8 cellular contexts compared by ENCODE assay signal in the genomic region with DNA sequence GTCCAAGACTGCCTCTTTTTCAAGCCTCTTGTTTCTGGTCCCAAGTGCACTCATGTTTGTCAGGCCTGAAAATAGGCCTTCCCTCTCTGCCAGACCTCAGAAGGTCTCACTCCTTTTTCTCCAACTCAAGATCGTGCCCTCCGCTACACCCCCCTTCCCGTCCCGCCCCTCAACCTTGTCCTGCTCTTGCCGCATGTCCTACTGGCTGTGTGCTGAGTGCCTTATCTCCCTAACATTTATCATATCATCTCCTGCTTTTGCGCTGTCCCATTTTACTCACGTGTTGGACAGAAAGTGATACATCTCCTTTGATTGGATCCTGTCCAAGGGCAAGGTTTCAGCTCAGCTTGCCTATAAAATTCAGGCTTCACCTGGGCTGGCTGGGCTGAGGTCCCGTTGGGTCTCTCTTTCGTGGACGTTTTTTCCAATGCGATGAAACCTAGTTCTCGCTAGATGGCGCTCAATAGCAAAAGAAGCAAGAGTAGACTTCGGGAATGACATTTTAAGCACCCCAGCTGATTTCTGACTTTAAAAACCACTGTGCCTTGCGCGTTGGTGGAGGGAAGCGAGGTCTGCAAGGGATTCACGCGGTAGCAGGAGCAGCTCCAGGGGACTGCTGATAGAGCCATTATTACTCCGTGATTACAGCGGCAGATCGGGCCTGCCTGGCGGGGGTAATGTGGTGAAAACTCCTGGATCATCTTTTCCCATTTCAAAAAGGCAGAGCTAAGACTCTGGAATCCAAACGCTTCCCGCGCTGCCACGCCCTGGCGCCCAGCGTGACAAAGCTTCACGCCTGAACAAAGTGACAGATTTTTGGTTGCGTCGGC.
DNase-seq lines count a peak whose midpoint lies in the region; ATAC-seq, FAIRE-seq and TF ChIP-seq lines count a peak whose summit lies in the region.

No MANE protein-coding gene starts in this region.

- no peaks in the 10 kb centered on the region for H3K27me3 ChIP-seq in MM.1S (replicated peaks; ENCODE audit: insufficient read depth, low read length)
- H3K27me3 ChIP-seq in SJSA1 (replicated peaks) = 0 out of 2 replicates have a peak, but pooled peaks cover 3% of the 10 kb centered on the region
- H3K27me3 ChIP-seq in keratinocyte (ENCODE audit: control insufficient read depth, extremely low read depth, insufficient read depth, low read length) = no peaks in the 10 kb centered on the region

- H3K36me3 ChIP-seq in MM.1S (replicated peaks; ENCODE audit: insufficient read depth, low read length) (no peaks in the 10 kb centered on the region), SJSA1 (no peaks in the 10 kb centered on the region), keratinocyte (ENCODE audit: control insufficient read depth in 2 of 2, extremely low read depth in 1 of 2, insufficient read depth in 2 of 2, low read length in 2 of 2) (no peaks in the 10 kb centered on the region)

- peak overlapping the region; percentile 6; the same call in 1 of the 2 replicates for H3K9ac ChIP-seq in MM.1S (ENCODE audit: low read length)
- no peak overlapping the region for H3K9ac ChIP-seq in keratinocyte (ENCODE audit: control insufficient read depth, extremely low read depth, insufficient read depth, low read length)

- no peaks in the 10 kb centered on the region for H3K9me3 Mint-ChIP-seq in HFFc6
- H3K9me3 Mint-ChIP-seq in central memory CD8-positive, alpha-beta T cell = no peaks in the 10 kb centered on the region

- dilution Hi-C loops in keratinocyte (cut with MboI; ENCODE audit: extremely low pct_ligation_motif_present, low sequenced_read_pairs) = no loop called here

- POLR2A ChIA-PET in GM10248 (lab: Yijun Ruan, JAX) = no interaction called here

- H4K20me1 ChIP-seq in MM.1S (ENCODE audit: insufficient read depth, low read length) = no peaks in the 10 kb centered on the region
- H4K20me1 ChIP-seq in keratinocyte (ENCODE audit: control insufficient read depth, extremely low read depth, insufficient read depth, low read length) = no peaks in the 10 kb centered on the region

- TF ChIP-seq CTCF in GM10248 (IDR thresholded peaks at IDR 0.05; ENCODE audit: control extremely low read depth, extremely low read depth, low read depth, missing control alignments) (peak; percentile 74), HFFc6 (IDR thresholded peaks at IDR 0.05) (peak; percentile 86), MM.1S (IDR thresholded peaks at IDR 0.05; ENCODE audit: low read length) (peak; percentile 81), keratinocyte (optimal IDR thresholded peaks at IDR 0.05 in 1 of 3, IDR thresholded peaks at IDR 0.05 in 1 of 3, conservative IDR thresholded peaks at IDR 0.05 in 1 of 3; ENCODE audit: extremely low read depth in 1 of 3, insufficient read depth in 2 of 3, low read length in 3 of 3) (peak; percentile 67 to 81 (median 68))

- CTCF ChIA-PET in GM10248 (lab: Yijun Ruan, JAX) = interaction anchor here (0.6 to 6.8 kb wide), 22 partner anchors 8 to 1532 kb away, joined by 3 to 36 read pairs (median 4); no protein-coding TSS in a partner anchor

- H3K4me1 ChIP-seq in MM.1S (ENCODE audit: low read length) (peaks cover 5% of the 10 kb centered on the region; the same call in 1 of the 2 replicates), SJSA1 (replicated peaks) (peaks cover 5% of the 10 kb centered on the region; the same call in 1 of the 2 replicates), keratinocyte (ENCODE audit: control insufficient read depth, extremely low read depth, insufficient read depth, low read length) (no peaks in the 10 kb centered on the region)

- no peaks in the 10 kb centered on the region for H3K9me1 ChIP-seq in keratinocyte (ENCODE audit: control insufficient read depth, extremely low read depth, insufficient read depth, low read length)

- peaks cover 19% of the 10 kb centered on the region for H3K4me1 Mint-ChIP-seq in HFFc6 (ENCODE audit: low read depth)
- peaks cover 7% of the 10 kb centered on the region for H3K4me1 Mint-ChIP-seq in central memory CD8-positive, alpha-beta T cell

- FAIRE-seq in keratinocyte (lab: Jason Lieb, UNC) = peak; percentile 83

- H2AFZ ChIP-seq in MM.1S (ENCODE audit: low read length) = peak overlapping the region; percentile 54
- peak overlapping the region; percentile 42 for H2AFZ ChIP-seq in keratinocyte (ENCODE audit: control insufficient read depth, low read length)

- ATAC-seq in central memory CD8-positive, alpha-beta T cell (replicated peaks; ENCODE audit: extremely low read depth, poor library complexity, severe bottlenecking) = peak; percentile 19

- no peaks in the 10 kb centered on the region for H3K36me3 Mint-ChIP-seq in HFFc6 (ENCODE audit: low read depth)
- H3K36me3 Mint-ChIP-seq in central memory CD8-positive, alpha-beta T cell (ENCODE audit: insufficient read depth) = peaks cover 4% of the 10 kb centered on the region

- H3K9me3 ChIP-seq in MM.1S (replicated peaks; ENCODE audit: insufficient read depth, low read length) (no peaks in the 10 kb centered on the region), SJSA1 (replicated peaks) (no peaks in the 10 kb centered on the region; the same call in 1 of the 2 replicates), keratinocyte (ENCODE audit: control insufficient read depth, low read depth, low read length) (no peaks in the 10 kb centered on the region)

- H3K79me2 ChIP-seq in MM.1S (ENCODE audit: low read length) (no peaks in the 10 kb centered on the region), keratinocyte (ENCODE audit: control insufficient read depth, insufficient read depth, low read length) (no peaks in the 10 kb centered on the region)

- H3K9me2 ChIP-seq in MM.1S (replicated peaks; ENCODE audit: insufficient read depth, low read length) = no peaks in the 10 kb centered on the region

- H3K4me3 Mint-ChIP-seq in HFFc6 = peak overlapping the region; percentile 82
- H3K4me3 Mint-ChIP-seq in central memory CD8-positive, alpha-beta T cell = peak overlapping the region; percentile 59

- H3K27me3 Mint-ChIP-seq in HFFc6 (ENCODE audit: insufficient read depth) = peaks cover 4% of the 10 kb centered on the region
- H3K27me3 Mint-ChIP-seq in central memory CD8-positive, alpha-beta T cell = peaks cover 22% of the 10 kb centered on the region

- H3K27ac ChIP-seq in MM.1S (ENCODE audit: low read length) = no peak overlapping the region
- no peak overlapping the region for H3K27ac ChIP-seq in SJSA1
- H3K27ac ChIP-seq in keratinocyte (ENCODE audit: control insufficient read depth, insufficient read depth, low read length) = no peak overlapping the region

- H3K4me2 ChIP-seq in MM.1S (ENCODE audit: low read depth, low read length) (peak overlapping the region; percentile 81), keratinocyte (ENCODE audit: control insufficient read depth, extremely low read depth, insufficient read depth, low read depth, low read length) (peak overlapping the region; percentile 76)

- DNase-seq in A172 (ENCODE audit: low spot score) (peak; percentile 62), GM10248 (ENCODE audit: extremely low spot score) (peak; percentile 77), HFFc6 (peak; percentile 75), MM.1S (peak; percentile 72), SJSA1 (ENCODE audit: low read depth in 1 of 2, low spot score in 2 of 2) (peak; percentile 59 to 74), keratinocyte (ENCODE audit: low read depth, low spot score) (peak; percentile 15)
- DNase-seq in central memory CD8-positive, alpha-beta T cell (ENCODE audit: low spot score in 2 of 2) = no peak
- peak; percentile 19 for DNase-seq in stimulated activated CD4-positive, alpha-beta T cell treated with anti-CD3 and anti-CD28 coated beads, Interleukin-1b, Interleukin-23, amount 100 ng/mL, for 48 hours

- H3K4me3 ChIP-seq in MM.1S (ENCODE audit: low read length) (peak overlapping the region; percentile 35; the same call in 1 of the 2 replicates), SJSA1 (peak overlapping the region; percentile 30), keratinocyte (ENCODE audit: control insufficient read depth in 2 of 3, extremely low read depth in 1 of 3, insufficient read depth in 2 of 3, low read depth in 1 of 3, low read length in 3 of 3) (peak overlapping the region in 2 of 3 experiments; percentile 2 to 16)

- H3K27ac Mint-ChIP-seq in HFFc6 = no peak overlapping the region
- no peak overlapping the region for H3K27ac Mint-ChIP-seq in central memory CD8-positive, alpha-beta T cell (ENCODE audit: low read depth)

- no peaks in the 10 kb centered on the region for H3F3A ChIP-seq in MM.1S (ENCODE audit: insufficient read depth, low read length)

Comparison
In these comparisons a context has a peak if more than half of its experiments do, and no peak if none do; other contexts are left out.
1. DNase-seq: peak in A172 (single experiment), GM10248 (single experiment), HFFc6 (single experiment), MM.1S (single experiment), SJSA1 (2 of 2), keratinocyte (single experiment) and stimulated activated CD4-positive, alpha-beta T cell treated with anti-CD3 and anti-CD28 coated beads, Interleukin-1b, Interleukin-23, amount 100 ng/mL, for 48 hours (single experiment); none in central memory CD8-positive, alpha-beta T cell (0 of 2).
2. Peak in every context shown above with its lines, with median percentiles within 50 percentile points of each other: CTCF ChIP-seq and H3K4me3 ChIP-seq.